7 cellular contexts compared by ENCODE assay signal in genomic region chr16:21684199-21684598, GRCh38. TPM values are rescaled to one million over a fixed set of nuclear protein-coding genes. Genes with fewer than 3 reads are reported as not detected.
A peak's percentile ranks its signal among the peaks of the same experiment; 100 is the strongest.
DNase-seq lines count a peak whose midpoint lies in the region; ATAC-seq and TF ChIP-seq lines count a peak whose summit lies in the region.

No MANE protein-coding gene starts in this region.

- DNase-seq in GM06990 (ENCODE audit: extremely low read depth, insufficient read length), result no peak
- DNase-seq in LNCaP clone FGC (ENCODE audit: low read depth), result no peak
- peak; percentile 43 for DNase-seq in activated naive CD8-positive, alpha-beta T cell treated with anti-CD3 and anti-CD28 coated beads, Interleukin-2, amount 50 U/mL, for 24 hours
- DNase-seq in progenitor cell of endocrine pancreas (ENCODE audit: low spot score, unreplicated experiment), result no peak
- no peak for DNase-seq in NOMO-1 treated with dmso at 0.1 percent for 144 hours (lab: John Stamatoyannopoulos, UW; ENCODE audit: unreplicated experiment)

- H3K4me3 ChIP-seq in GM06990 (replicated peaks; ENCODE audit: low read depth, low read length) (no peak overlapping the region), LNCaP clone FGC (ENCODE audit: low read depth, low read length) (no peak overlapping the region)

- H3K36me3 Mint-ChIP-seq in activated naive CD8-positive, alpha-beta T cell treated with anti-CD3 and anti-CD28 coated beads, Interleukin-2, amount 50 U/mL, for 24 hours (ENCODE audit: low read depth), result no peaks in the 10 kb centered on the region
- no peaks in the 10 kb centered on the region for H3K36me3 Mint-ChIP-seq in progenitor cell of endocrine pancreas (ENCODE audit: insufficient read depth)

- no peaks in the 10 kb centered on the region for H3K36me3 ChIP-seq in GM06990 (ENCODE audit: control insufficient read depth, insufficient read depth, low read length)

- H3K27me3 ChIP-seq in GM06990 (replicated peaks; ENCODE audit: control insufficient read depth, insufficient read depth, low read length), result no peaks in the 10 kb centered on the region; the same call in 1 of the 2 replicates

- H3K4me3 Mint-ChIP-seq in activated naive CD8-positive, alpha-beta T cell treated with anti-CD3 and anti-CD28 coated beads, Interleukin-2, amount 50 U/mL, for 24 hours, result no peak overlapping the region
- no peak overlapping the region for H3K4me3 Mint-ChIP-seq in progenitor cell of endocrine pancreas (ENCODE audit: low read depth)

- TF ChIP-seq CTCF in GM06990 (IDR thresholded peaks at IDR 0.05; ENCODE audit: insufficient read depth, low read length, poor library complexity, severe bottlenecking) (peak; percentile 69), LNCaP clone FGC (IDR thresholded peaks at IDR 0.05; ENCODE audit: control insufficient read depth, extremely low read depth, insufficient read depth) (peak; percentile 23; the same call in 1 of the 2 replicates), progenitor cell of endocrine pancreas (IDR thresholded peaks at IDR 0.05; ENCODE audit: unreplicated experiment) (peak; percentile 43)

- TF ChIP-seq POLR2A in GM18505 (IDR thresholded peaks at IDR 0.05; ENCODE audit: borderline replicate concordance, extremely low read depth, insufficient read depth, insufficient read length), result no peak

- H3K4me1 Mint-ChIP-seq in activated naive CD8-positive, alpha-beta T cell treated with anti-CD3 and anti-CD28 coated beads, Interleukin-2, amount 50 U/mL, for 24 hours, result no peaks in the 10 kb centered on the region
- no peaks in the 10 kb centered on the region for H3K4me1 Mint-ChIP-seq in progenitor cell of endocrine pancreas (ENCODE audit: low read depth)

- no peak overlapping the region for H3K27ac Mint-ChIP-seq in activated naive CD8-positive, alpha-beta T cell treated with anti-CD3 and anti-CD28 coated beads, Interleukin-2, amount 50 U/mL, for 24 hours
- H3K27ac Mint-ChIP-seq in progenitor cell of endocrine pancreas, result no peak overlapping the region

- no peaks in the 10 kb centered on the region for H3K9me3 Mint-ChIP-seq in activated naive CD8-positive, alpha-beta T cell treated with anti-CD3 and anti-CD28 coated beads, Interleukin-2, amount 50 U/mL, for 24 hours
- no peaks in the 10 kb centered on the region for H3K9me3 Mint-ChIP-seq in progenitor cell of endocrine pancreas (ENCODE audit: low read depth)

- H3K27me3 Mint-ChIP-seq in activated naive CD8-positive, alpha-beta T cell treated with anti-CD3 and anti-CD28 coated beads, Interleukin-2, amount 50 U/mL, for 24 hours, result no peaks in the 10 kb centered on the region
- peaks cover 24% of the 10 kb centered on the region for H3K27me3 Mint-ChIP-seq in progenitor cell of endocrine pancreas

- no peak for ATAC-seq in activated naive CD8-positive, alpha-beta T cell treated with anti-CD3 and anti-CD28 coated beads, Interleukin-2, amount 50 U/mL, for 24 hours
- no peak for ATAC-seq in GM18505 (IDR thresholded peaks at IDR 0.05; ENCODE audit: unreplicated experiment)
- no peak for ATAC-seq in GM21723 (IDR thresholded peaks at IDR 0.05; ENCODE audit: unreplicated experiment)

RNA-seq across cellular contexts. Expression of gene OTOA, which starts 20.4 kb away (rescaled TPM):
- 0.07 and 0.13 TPM in 2 replicates for total RNA-seq in progenitor cell of endocrine pancreas

RNA-seq across cellular contexts. Expression of gene IGSF6, which starts 31.8 kb away (rescaled TPM):
- total RNA-seq in progenitor cell of endocrine pancreas, result not detected in 2 replicates
